Comparison of ENCODE assay signal across 8 cellular contexts in genomic region chr6:32969685-32970412, GRCh38. TPM values are rescaled to one million over a fixed set of nuclear protein-coding genes. Genes with fewer than 3 reads are reported as not detected.
DNase-seq lines count a peak whose midpoint lies in the region; ATAC-seq and TF ChIP-seq lines count a peak whose summit lies in the region.

No MANE protein-coding gene starts in this region.

- intact Hi-C loops in esophagus squamous epithelium (cut with DNase I) (no loop called here), natural killer cell (cut with micrococcal nuclease) (loop anchor here (5.0 kb wide), 2 partner anchors 773 to 793 kb away; partner anchors contain the start of genes AGPAT1 and RNF5)

- H3K27ac Mint-ChIP-seq in activated T-cell treated with anti-CD3 and anti-CD28 coated beads, Interleukin-2, amount 50 U/mL, for 24 hours = peak overlapping the region; percentile 100
- H3K27ac Mint-ChIP-seq in natural killer cell = peak overlapping the region; percentile 91 to 97
- peak overlapping the region; percentile 99 to 100 for H3K27ac Mint-ChIP-seq in stimulated activated naive CD8-positive, alpha-beta T cell treated with anti-CD3 and anti-CD28 coated beads, Interleukin-15, amount 100 ng/mL, for 72 hours

- peaks cover 24% of the 10 kb centered on the region for H3K4me1 Mint-ChIP-seq in activated T-cell treated with anti-CD3 and anti-CD28 coated beads, Interleukin-2, amount 50 U/mL, for 24 hours (ENCODE audit: low read depth)
- peaks cover 72 to 81% of the 10 kb centered on the region in 2 donors for H3K4me1 Mint-ChIP-seq in natural killer cell
- H3K4me1 Mint-ChIP-seq in stimulated activated naive CD8-positive, alpha-beta T cell treated with anti-CD3 and anti-CD28 coated beads, Interleukin-15, amount 100 ng/mL, for 72 hours = peaks cover 38% of the 10 kb centered on the region

- H3K79me2 ChIP-seq in OCI-LY3 (ENCODE audit: low read length) = peaks cover 87% of the 10 kb centered on the region

- no peaks in the 10 kb centered on the region for H3K27me3 Mint-ChIP-seq in activated T-cell treated with anti-CD3 and anti-CD28 coated beads, Interleukin-2, amount 50 U/mL, for 24 hours
- H3K27me3 Mint-ChIP-seq in natural killer cell (ENCODE audit: low read depth in 2 of 2) = no peaks in the 10 kb centered on the region
- no peaks in the 10 kb centered on the region for H3K27me3 Mint-ChIP-seq in stimulated activated naive CD8-positive, alpha-beta T cell treated with anti-CD3 and anti-CD28 coated beads, Interleukin-15, amount 100 ng/mL, for 72 hours

- ATAC-seq in natural killer cell (no peak), GM18907 (IDR thresholded peaks at IDR 0.05; ENCODE audit: unreplicated experiment) (no peak)
- ATAC-seq in stimulated activated naive CD8-positive, alpha-beta T cell treated with anti-CD3 and anti-CD28 coated beads, Interleukin-15, amount 100 ng/mL, for 72 hours = no peak

- no peaks in the 10 kb centered on the region; the same call in 1 of the 2 replicates for H3K9me3 ChIP-seq in OCI-LY3 (ENCODE audit: insufficient read depth, low read length)
- H3K9me3 ChIP-seq in esophagus squamous epithelium = no peaks in the 10 kb centered on the region

- peaks cover 19% of the 10 kb centered on the region for H3K4me1 ChIP-seq in OCI-LY3 (ENCODE audit: low read length)
- peaks cover 4 to 35% (median 19%) of the 10 kb centered on the region in 3 donors for H3K4me1 ChIP-seq in esophagus squamous epithelium

- TF ChIP-seq CTCF in C4-2B (conservative IDR thresholded peaks at IDR 0.05) (no peak), OCI-LY3 (IDR thresholded peaks at IDR 0.05; ENCODE audit: low read depth, low read length) (no peak; the same call in 1 of the 2 replicates), esophagus squamous epithelium (IDR thresholded peaks at IDR 0.05) (peak; percentile 25 to 85 (median 59)), natural killer cell (IDR thresholded peaks at IDR 0.05) (peak; percentile 7)

- peak; percentile 80 for DNase-seq in HT-29 (ENCODE audit: low spot score)
- DNase-seq in activated T-cell treated with anti-CD3 and anti-CD28 coated beads, Interleukin-2, amount 50 U/mL, for 24 hours = peak; percentile 89
- DNase-seq in esophagus squamous epithelium (lab: John Stamatoyannopoulos, UW) = no peak
- peak; percentile 64 for DNase-seq in natural killer cell
- DNase-seq in stimulated activated naive CD8-positive, alpha-beta T cell treated with anti-CD3 and anti-CD28 coated beads, Interleukin-15, amount 100 ng/mL, for 72 hours = peak; percentile 85

- H3K4me2 ChIP-seq in OCI-LY3 (ENCODE audit: low read length) = peak overlapping the region; percentile 94

- peaks cover 44% of the 10 kb centered on the region for H3K36me3 ChIP-seq in OCI-LY3 (replicated peaks; ENCODE audit: low read depth, low read length)
- H3K36me3 ChIP-seq in esophagus squamous epithelium = peaks cover 10 to 20% (median 14%) of the 10 kb centered on the region in 3 donors

- H3K4me3 ChIP-seq in OCI-LY3 (ENCODE audit: low read length) (peak overlapping the region; percentile 89), esophagus squamous epithelium (peak overlapping the region; percentile 71 to 92 (median 89))

- no peak overlapping the region for H2AFZ ChIP-seq in OCI-LY3 (ENCODE audit: low read depth, low read length)

- H3K27ac ChIP-seq in C4-2B (peak overlapping the region; percentile 99), OCI-LY3 (ENCODE audit: low read length) (peak overlapping the region; percentile 99), esophagus squamous epithelium (peak overlapping the region; percentile 93 to 100 (median 100))

- H3K36me3 Mint-ChIP-seq in activated T-cell treated with anti-CD3 and anti-CD28 coated beads, Interleukin-2, amount 50 U/mL, for 24 hours (ENCODE audit: low read depth) = peaks cover 68% of the 10 kb centered on the region
- peaks cover 13% of the 10 kb centered on the region for H3K36me3 Mint-ChIP-seq in natural killer cell

- H3K27me3 ChIP-seq in OCI-LY3 (ENCODE audit: low read depth, low read length) (no peaks in the 10 kb centered on the region), esophagus squamous epithelium (no peaks in the 10 kb centered on the region)

- H4K20me1 ChIP-seq in OCI-LY3 (ENCODE audit: insufficient read depth, low read length) = peaks cover 42% of the 10 kb centered on the region

- TF ChIP-seq POLR2A in esophagus squamous epithelium (IDR thresholded peaks at IDR 0.05) = peak in 2 of 4 donors; percentile 32 to 65

- no peaks in the 10 kb centered on the region for H3K9me3 Mint-ChIP-seq in activated T-cell treated with anti-CD3 and anti-CD28 coated beads, Interleukin-2, amount 50 U/mL, for 24 hours
- H3K9me3 Mint-ChIP-seq in natural killer cell = no peaks in the 10 kb centered on the region
- H3K9me3 Mint-ChIP-seq in stimulated activated naive CD8-positive, alpha-beta T cell treated with anti-CD3 and anti-CD28 coated beads, Interleukin-15, amount 100 ng/mL, for 72 hours = no peaks in the 10 kb centered on the region

- H3K9ac ChIP-seq in OCI-LY3 (ENCODE audit: low read length) = peak overlapping the region; percentile 100

- peak overlapping the region; percentile 92 for H3K4me3 Mint-ChIP-seq in activated T-cell treated with anti-CD3 and anti-CD28 coated beads, Interleukin-2, amount 50 U/mL, for 24 hours
- peak overlapping the region; percentile 96 for H3K4me3 Mint-ChIP-seq in natural killer cell
- peak overlapping the region; percentile 75 to 82 for H3K4me3 Mint-ChIP-seq in stimulated activated naive CD8-positive, alpha-beta T cell treated with anti-CD3 and anti-CD28 coated beads, Interleukin-15, amount 100 ng/mL, for 72 hours

- 0% methylated on average over 9 to 13 of the region's 19 CpGs for WGBS in esophagus squamous epithelium, 2 donors

RNA-seq across cellular contexts. Expression of gene BRD2, which starts 1.5 kb away (rescaled TPM):
- 144 and 147 TPM in 2 replicates for total RNA-seq in HT-29 (2014; rRNA removed; shearing (Covaris generic))
- total RNA-seq in esophagus squamous epithelium = 100 to 1,000 TPM; 110 to 152 (median 132) TPM
- 100 to 1,000 TPM; 653 to 886 (median 714) TPM for total RNA-seq in natural killer cell

RNA-seq across cellular contexts. Expression of gene HLA-DMA, which starts 17.0 kb away (rescaled TPM):
- 8.5 and 9.0 TPM in 2 replicates for total RNA-seq in HT-29 (2014; rRNA removed; shearing (Covaris generic))
- total RNA-seq in esophagus squamous epithelium (10 to 100 TPM in 2 of 4 donors, 1 to 10 TPM in 2; 4.7 to 36.4 (median 12.6) TPM), natural killer cell (10 to 100 TPM; 39.2 to 57.5 (median 48.1) TPM)

RNA-seq across cellular contexts. Expression of gene HLA-DMB, which starts 29.0 kb away (rescaled TPM):
- total RNA-seq in HT-29 (2014; rRNA removed; shearing (Covaris generic)) = 2.1 and 3.3 TPM in 2 replicates
- 10 to 100 TPM in 2 of 4 donors, 1 to 10 TPM in 2; 3.4 to 24.8 (median 9.2) TPM for total RNA-seq in esophagus squamous epithelium
- total RNA-seq in natural killer cell = 10 to 100 TPM; 19.5 to 28.1 (median 23.0) TPM

RNA-seq across cellular contexts. Expression of gene HLA-DOA, which starts 39.5 kb away (rescaled TPM):
- total RNA-seq in HT-29 (2014; rRNA removed; shearing (Covaris generic)) = 0.03 and 0.23 TPM in 2 replicates
- 1 to 10 TPM in 2 of 4 donors, under 1 TPM in 2; 0.61 to 9.7 (median 1.6) TPM for total RNA-seq in esophagus squamous epithelium
- 1 to 10 TPM; 1.2 to 4.3 (median 3.6) TPM for total RNA-seq in natural killer cell

Comparison
In these comparisons a context has a peak if more than half of its experiments do, and no peak if none do; other contexts are left out.
1. CTCF ChIP-seq: peak in esophagus squamous epithelium (6 of 6) and natural killer cell (single experiment); none in C4-2B (single experiment) and OCI-LY3 (single experiment).
2. Peak in every context shown above with its lines, with median percentiles within 50 percentile points of each other: H3K27ac ChIP-seq, H3K27ac Mint-ChIP-seq and H3K4me3 Mint-ChIP-seq.